28 cellular contexts compared by ENCODE assay signal in the genomic region with DNA sequence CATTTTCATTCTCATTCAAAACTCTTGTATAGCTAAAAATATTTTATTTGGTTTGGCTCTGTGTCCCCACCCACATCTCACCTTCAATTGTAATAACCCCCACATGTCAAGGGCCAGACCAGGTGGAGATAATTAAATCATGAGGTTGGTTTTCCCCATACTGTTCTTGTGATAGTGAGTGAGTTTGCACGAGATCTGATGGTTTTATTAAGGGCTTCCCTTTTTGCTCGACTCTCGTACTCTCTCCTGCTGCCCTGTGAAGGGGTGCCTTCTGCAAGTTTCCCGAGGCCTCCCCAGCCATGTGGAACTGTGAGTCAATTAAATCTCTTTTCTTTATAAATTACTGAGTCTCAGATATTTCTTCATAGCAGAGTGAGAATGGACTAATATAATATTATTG.
A peak's percentile ranks its signal among the peaks of the same experiment; 100 is the strongest.
DNase-seq lines count a peak whose midpoint lies in the region; ATAC-seq, FAIRE-seq and TF ChIP-seq lines count a peak whose summit lies in the region.
"Had no signal": no experiment of that assay in that cellular context is flagged by ENCODE, and none has a peak within 500 bp of the region (broad histone marks: within the 10 kb centered on the region; RNA-seq: fewer than 3 reads in every experiment).

No MANE protein-coding gene starts in this region.

- no peak overlapping the region for H3K4me3 ChIP-seq in GM12878
- H3K4me3 ChIP-seq: A549; BLaER1; BLaER1 treated with 17β-estradiol and CSF1 and Interleukin-3, amounts not matched to agents 10 nM and 100 nM had no signal

- no peaks in the 10 kb centered on the region for H3K4me1 ChIP-seq in GM12878 (ENCODE audit: control insufficient read depth, insufficient read depth, low read length)
- H3K4me1 ChIP-seq: A549; BE2C; BLaER1; BLaER1 treated with 17β-estradiol and CSF1 and Interleukin-3, amounts not matched to agents 10 nM and 100 nM; Caco-2 had no signal

- no peaks in the 10 kb centered on the region for H4K20me1 ChIP-seq in GM12878 (ENCODE audit: control insufficient read depth, insufficient read depth)
- H4K20me1 ChIP-seq: BLaER1; BLaER1 treated with 17β-estradiol and CSF1 and Interleukin-3, amounts not matched to agents 10 nM and 100 nM had no signal

- POLR2A ChIA-PET in GM12878 (lab: Charles Lee) = no interaction called here

- no peaks in the 10 kb centered on the region for H3K36me3 ChIP-seq in GM12878 (ENCODE audit: control insufficient read depth in 2 of 2, insufficient read depth in 2 of 2, low read length in 1 of 2)
- H3K36me3 ChIP-seq: BE2C; BLaER1; BLaER1 treated with 17β-estradiol and CSF1 and Interleukin-3, amounts not matched to agents 10 nM and 100 nM had no signal

- no peak for TF ChIP-seq POLR2A in GM12878 (IDR thresholded peaks at IDR 0.05; ENCODE audit: low read depth, low read length)

- no peak for TF ChIP-seq CTCF in GM12878 (IDR thresholded peaks at IDR 0.05 in 2 of 3, conservative IDR thresholded peaks at IDR 0.05 in 1 of 3; ENCODE audit: control insufficient read depth in 2 of 3, extremely low read depth in 1 of 3, insufficient read depth in 1 of 3, low read depth in 3 of 3, low read length in 3 of 3)

- H3K9me3 ChIP-seq in GM12878 (replicated peaks; ENCODE audit: control insufficient read depth, insufficient read depth, low read length) = no peaks in the 10 kb centered on the region
- H3K9me3 ChIP-seq: A549; BE2C; BLaER1; BLaER1 treated with 17β-estradiol and CSF1 and Interleukin-3, amounts not matched to agents 10 nM and 100 nM; Caco-2 had no signal

- no peak overlapping the region for H3K27ac ChIP-seq in GM12878 (ENCODE audit: control insufficient read depth, insufficient read depth)
- H3K27ac ChIP-seq: 22Rv1; A549; BLaER1; BLaER1 treated with 17β-estradiol and CSF1 and Interleukin-3, amounts not matched to agents 10 nM and 100 nM; C4-2B had no signal

- no peak for TF ChIP-seq RAD21 in GM12878 (IDR thresholded peaks at IDR 0.05; ENCODE audit: insufficient read depth, low read depth, low read length)

- FAIRE-seq in GM12878 (lab: Jason Lieb, UNC) = no peak
- FAIRE-seq: A204.1, A549 had no signal

- RAD21 ChIA-PET in GM12878 (lab: Charles Lee; ENCODE audit: unreplicated experiment) = no interaction called here

- H3K79me2 ChIP-seq in GM12878 (ENCODE audit: control insufficient read depth, insufficient read depth, low read length) = no peaks in the 10 kb centered on the region

- SMC1A ChIA-PET in GM12878 (lab: Charles Lee; ENCODE audit: uncharacterized antibody, unreplicated experiment) = no interaction called here

- WGBS in GM12878 (ENCODE audit: insufficient coverage, insufficient replicate concordance, low lambda C conversion rate, missing lambda C conversion rate) = 0% methylated on average over 4 of the region's 4 CpGs

- no peak for TF ChIP-seq EP300 in GM12878 (IDR thresholded peaks at IDR 0.05; ENCODE audit: borderline replicate concordance in 1 of 2, control insufficient read depth in 1 of 2, low read depth in 2 of 2, low read length in 2 of 2)

- H3K4me2 ChIP-seq in GM12878 (ENCODE audit: control insufficient read depth, insufficient read depth) = no peak overlapping the region
- H3K4me2 ChIP-seq: A549; BLaER1; BLaER1 treated with 17β-estradiol and CSF1 and Interleukin-3, amounts not matched to agents 10 nM and 100 nM had no signal

- CTCF ChIA-PET in GM12878 (lab: Yijun Ruan, JAX) = no interaction called here

- no TSS peak for BruUV-seq in GM12878 (replicated peaks; lab: Mats Ljungman, UMichigan)

- no peak for DNase-seq in GM12878 (ENCODE audit: low read depth, low spot score)
- DNase-seq in HUDEP-2 (lab: John Stamatoyannopoulos, UW; ENCODE audit: unreplicated experiment in 76 of 76) = no peak
- DNase-seq: 8988T; ACHN; AML-193; BE2C; C1 segment of cervical spinal cord; Caco-2; Calu3; CD4-positive, alpha-beta memory T cell; CD4-positive, alpha-beta T cell; CD4-positive, CD25-positive, alpha-beta regulatory T cell; CD8-positive, alpha-beta memory T cell; CD8-positive, alpha-beta T cell; COR-L47; DMS 273 treated with DMSO at 0.1 percent for 48 hours; DMS153; DMS53; DMS79; DMS79 treated with DMSO at 0.1 percent for 48 hours; DND-41; EL had no signal

- H2AFZ ChIP-seq in GM12878 (ENCODE audit: control insufficient read depth, low read depth, low read length) = no peak overlapping the region

- H3K27me3 ChIP-seq in GM12878 (replicated peaks in 1 of 2; ENCODE audit: control insufficient read depth in 2 of 2, insufficient read depth in 2 of 2, low read length in 1 of 2) = no peaks in the 10 kb centered on the region
- H3K27me3 ChIP-seq: BE2C; BLaER1; BLaER1 treated with 17β-estradiol and CSF1 and Interleukin-3, amounts not matched to agents 10 nM and 100 nM had no signal

- intact Hi-C loops in GM12878 (cut with micrococcal nuclease; ENCODE audit: unreplicated experiment) = no loop called here

- no peak overlapping the region for H3K9ac ChIP-seq in GM12878 (ENCODE audit: control insufficient read depth, insufficient read depth, low read length)
- H3K9ac ChIP-seq: BLaER1; BLaER1 treated with 17β-estradiol and CSF1 and Interleukin-3, amounts not matched to agents 10 nM and 100 nM had no signal

- in situ Hi-C loops in GM12878 (cut with MboI) = no loop called here

- ATAC-seq in GM12878 = peak; percentile 60
- ATAC-seq: A549; CD8-positive, alpha-beta T cell had no signal

TF ChIP-seq in GM12878, 131 proteins besides CTCF, POLR2A, EP300 and RAD21 (continues in another document):
- TF ChIP-seq, protein P1, sequence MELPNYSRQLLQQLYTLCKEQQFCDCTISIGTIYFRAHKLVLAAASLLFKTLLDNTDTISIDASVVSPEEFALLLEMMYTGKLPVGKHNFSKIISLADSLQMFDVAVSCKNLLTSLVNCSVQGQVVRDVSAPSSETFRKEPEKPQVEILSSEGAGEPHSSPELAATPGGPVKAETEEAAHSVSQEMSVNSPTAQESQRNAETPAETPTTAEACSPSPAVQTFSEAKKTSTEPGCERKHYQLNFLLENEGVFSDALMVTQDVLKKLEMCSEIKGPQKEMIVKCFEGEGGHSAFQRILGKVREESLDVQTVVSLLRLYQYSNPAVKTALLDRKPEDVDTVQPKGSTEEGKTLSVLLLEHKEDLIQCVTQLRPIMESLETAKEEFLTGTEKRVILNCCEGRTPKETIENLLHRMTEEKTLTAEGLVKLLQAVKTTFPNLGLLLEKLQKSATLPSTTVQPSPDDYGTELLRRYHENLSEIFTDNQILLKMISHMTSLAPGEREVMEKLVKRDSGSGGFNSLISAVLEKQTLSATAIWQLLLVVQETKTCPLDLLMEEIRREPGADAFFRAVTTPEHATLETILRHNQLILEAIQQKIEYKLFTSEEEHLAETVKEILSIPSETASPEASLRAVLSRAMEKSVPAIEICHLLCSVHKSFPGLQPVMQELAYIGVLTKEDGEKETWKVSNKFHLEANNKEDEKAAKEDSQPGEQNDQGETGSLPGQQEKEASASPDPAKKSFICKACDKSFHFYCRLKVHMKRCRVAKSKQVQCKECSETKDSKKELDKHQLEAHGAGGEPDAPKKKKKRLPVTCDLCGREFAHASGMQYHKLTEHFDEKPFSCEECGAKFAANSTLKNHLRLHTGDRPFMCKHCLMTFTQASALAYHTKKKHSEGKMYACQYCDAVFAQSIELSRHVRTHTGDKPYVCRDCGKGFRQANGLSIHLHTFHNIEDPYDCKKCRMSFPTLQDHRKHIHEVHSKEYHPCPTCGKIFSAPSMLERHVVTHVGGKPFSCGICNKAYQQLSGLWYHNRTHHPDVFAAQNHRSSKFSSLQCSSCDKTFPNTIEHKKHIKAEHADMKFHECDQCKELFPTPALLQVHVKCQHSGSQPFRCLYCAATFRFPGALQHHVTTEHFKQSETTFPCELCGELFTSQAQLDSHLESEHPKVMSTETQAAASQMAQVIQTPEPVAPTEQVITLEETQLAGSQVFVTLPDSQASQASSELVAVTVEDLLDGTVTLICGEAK (IDR thresholded peaks at IDR 0.05; ENCODE audit: borderline replicate concordance) = no peak
- TF ChIP-seq MTA3 (IDR thresholded peaks at IDR 0.05; ENCODE audit: borderline replicate concordance, low read length) (no peak), CBX3 (IDR thresholded peaks at IDR 0.05; ENCODE audit: borderline replicate concordance, low read depth) (no peak), RFX5 (IDR thresholded peaks at IDR 0.05; ENCODE audit: low read depth, low read length) (no peak), RAD51 (IDR thresholded peaks at IDR 0.05) (no peak)
- TF ChIP-seq, protein P2, sequence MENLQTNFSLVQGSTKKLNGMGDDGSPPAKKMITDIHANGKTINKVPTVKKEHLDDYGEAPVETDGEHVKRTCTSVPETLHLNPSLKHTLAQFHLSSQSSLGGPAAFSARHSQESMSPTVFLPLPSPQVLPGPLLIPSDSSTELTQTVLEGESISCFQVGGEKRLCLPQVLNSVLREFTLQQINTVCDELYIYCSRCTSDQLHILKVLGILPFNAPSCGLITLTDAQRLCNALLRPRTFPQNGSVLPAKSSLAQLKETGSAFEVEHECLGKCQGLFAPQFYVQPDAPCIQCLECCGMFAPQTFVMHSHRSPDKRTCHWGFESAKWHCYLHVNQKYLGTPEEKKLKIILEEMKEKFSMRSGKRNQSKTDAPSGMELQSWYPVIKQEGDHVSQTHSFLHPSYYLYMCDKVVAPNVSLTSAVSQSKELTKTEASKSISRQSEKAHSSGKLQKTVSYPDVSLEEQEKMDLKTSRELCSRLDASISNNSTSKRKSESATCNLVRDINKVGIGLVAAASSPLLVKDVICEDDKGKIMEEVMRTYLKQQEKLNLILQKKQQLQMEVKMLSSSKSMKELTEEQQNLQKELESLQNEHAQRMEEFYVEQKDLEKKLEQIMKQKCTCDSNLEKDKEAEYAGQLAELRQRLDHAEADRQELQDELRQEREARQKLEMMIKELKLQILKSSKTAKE (IDR thresholded peaks at IDR 0.05; ENCODE audit: low read depth, poor library complexity, severe bottlenecking) = no peak
